In the genomic region with DNA sequence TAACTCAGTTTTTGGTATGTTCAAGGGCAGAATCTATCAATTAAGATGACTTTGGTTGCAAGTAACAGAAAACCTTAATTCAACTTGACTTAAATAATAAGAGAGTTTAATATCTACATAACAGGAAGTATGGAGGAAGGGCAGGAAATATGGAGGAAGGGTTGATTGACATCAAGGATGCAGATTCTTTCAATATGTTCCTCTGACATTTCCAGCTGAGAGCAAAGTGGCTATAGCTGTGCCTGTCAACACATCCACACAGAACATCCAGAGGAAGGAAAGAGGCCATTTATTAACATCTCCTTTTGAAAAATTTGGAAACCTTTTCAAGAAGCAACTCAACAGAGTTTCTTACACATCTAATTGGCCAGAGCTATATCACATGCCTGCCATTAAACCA, we compare ENCODE assay signal across 19 cellular contexts. TPM values are rescaled to one million over a fixed set of nuclear protein-coding genes. Genes with fewer than 3 reads are reported as not detected.
DNase-seq lines count a peak whose midpoint lies in the region; ATAC-seq and TF ChIP-seq lines count a peak whose summit lies in the region.
"Had no signal": no experiment of that assay in that cellular context is flagged by ENCODE, and none has a peak within 500 bp of the region (broad histone marks: within the 10 kb centered on the region; RNA-seq: fewer than 3 reads in every experiment).

No MANE protein-coding gene starts in this region.

- no peak for TF ChIP-seq POLR2A in IMR-90 (IDR thresholded peaks at IDR 0.05; ENCODE audit: low read depth, low read length)

- H4K8ac ChIP-seq in IMR-90 (ENCODE audit: low read depth in 2 of 2, low read length in 2 of 2): no peak overlapping the region; a peak in 1 of 4 replicates

- H2BK5ac ChIP-seq in IMR-90 (ENCODE audit: low read depth, low read length, poor library complexity, severe bottlenecking): no peak overlapping the region

- intact Hi-C loops in IMR-90 (cut with micrococcal nuclease): no loop called here

- DNase-seq in IMR-90 (no peak), epithelial cell of prostate (ENCODE audit: low read depth, low spot score) (no peak), pulmonary artery endothelial cell (ENCODE audit: low read depth, low spot score) (peak; percentile 57), AG08395 (ENCODE audit: low spot score) (no peak), DMS53 (lab: John Stamatoyannopoulos, UW) (no peak), 8988T (no peak)
- DNase-seq: CD4-positive, alpha-beta T cell; COR-L47; GOT3; Kasumi-1; NCI-H1417; NCI-H1694 treated with DMSO at 0.1 percent for 48 hours; NCI-H2081 treated with DMSO at 0.1 percent for 48 hours; NCI-H446; NCI-H526; OCI-M1; SJCRH30 had no signal

- peaks cover 3% of the 10 kb centered on the region; the same call in 1 of the 2 replicates for H3K9me1 ChIP-seq in IMR-90 (ENCODE audit: insufficient read depth, low read length)

- no TSS peak for BruUV-seq in IMR-90 (replicated peaks; lab: Mats Ljungman, UMichigan)

- H3K9ac ChIP-seq in IMR-90 (ENCODE audit: low read depth, low read length): no peak overlapping the region

- no peaks in the 10 kb centered on the region for H3F3A ChIP-seq in DOHH2 (ENCODE audit: control insufficient read depth, insufficient read depth)

- peaks cover 18% of the 10 kb centered on the region for H3K4me1 ChIP-seq in DOHH2 (ENCODE audit: control insufficient read depth, low read length)
- peaks cover 6% of the 10 kb centered on the region; the same call in 1 of the 2 replicates for H3K4me1 ChIP-seq in IMR-90 (ENCODE audit: control insufficient read depth, insufficient read depth, low read length)

- no peak overlapping the region for H3K56ac ChIP-seq in IMR-90 (ENCODE audit: extremely low read depth, insufficient read depth, low read length)

- peaks cover 3% of the 10 kb centered on the region; the same call in 1 of the 2 replicates for H3K9me3 ChIP-seq in DOHH2 (ENCODE audit: control insufficient read depth, insufficient read depth, low read length)
- no peaks in the 10 kb centered on the region for H3K9me3 ChIP-seq in IMR-90 (ENCODE audit: control insufficient read depth, insufficient read depth, low read length)
- H3K9me3 ChIP-seq: SJCRH30 had no signal

- no peak overlapping the region for H3K23ac ChIP-seq in IMR-90 (ENCODE audit: low read depth, low read length)

- in situ Hi-C loops in IMR-90 (cut with MboI; ENCODE audit: low sequenced_read_pairs): no loop called here

- no peaks in the 10 kb centered on the region for H3K27me3 ChIP-seq in DOHH2 (ENCODE audit: control insufficient read depth, low read length)
- H3K27me3 ChIP-seq in IMR-90 (ENCODE audit: control insufficient read depth, insufficient read depth, low read length): no peaks in the 10 kb centered on the region
- H3K27me3 ChIP-seq: SJCRH30 had no signal

- H3K36me3 ChIP-seq in DOHH2 (ENCODE audit: control insufficient read depth, low read length) (no peaks in the 10 kb centered on the region), IMR-90 (ENCODE audit: control insufficient read depth, insufficient read depth, low read length) (no peaks in the 10 kb centered on the region)
- H3K36me3 ChIP-seq: SJCRH30 had no signal

- no peaks in the 10 kb centered on the region for H3K79me1 ChIP-seq in IMR-90 (ENCODE audit: low read depth in 1 of 2, low read length in 2 of 2)

- POLR2A ChIA-PET in IMR-90 (lab: Charles Lee; ENCODE audit: unreplicated experiment): no interaction called here

- H2BK120ac ChIP-seq in IMR-90 (ENCODE audit: low read depth, low read length): no peak overlapping the region; the same call in 1 of the 2 replicates

- H3K18ac ChIP-seq in IMR-90 (ENCODE audit: low read depth, low read length): peak overlapping the region; percentile 58; the same call in 1 of the 2 replicates

- CTCF ChIA-PET in IMR-90 (lab: Yijun Ruan, JAX): no interaction called here

- no peak overlapping the region for H2BK15ac ChIP-seq in IMR-90 (ENCODE audit: low read depth, low read length)

- no peak overlapping the region for H4K91ac ChIP-seq in IMR-90 (ENCODE audit: insufficient read depth, low read depth, low read length)

- H3K27ac ChIP-seq in DOHH2 (ENCODE audit: low read depth, low read length) (no peak overlapping the region), IMR-90 (ENCODE audit: insufficient read depth, low read length) (no peak overlapping the region), epithelial cell of prostate (peak overlapping the region; percentile 96)
- H3K27ac ChIP-seq: SJCRH30 had no signal

- no peak for TF ChIP-seq RAD21 in IMR-90 (IDR thresholded peaks at IDR 0.05; ENCODE audit: low read length)

- H4K20me1 ChIP-seq in DOHH2 (ENCODE audit: control insufficient read depth, insufficient read depth, low read depth, low read length) (no peaks in the 10 kb centered on the region), IMR-90 (ENCODE audit: insufficient read depth, low read length) (no peaks in the 10 kb centered on the region)

- no peak overlapping the region for H3K14ac ChIP-seq in IMR-90 (replicated peaks; ENCODE audit: low read depth, low read length)

- H2AK5ac ChIP-seq in IMR-90 (ENCODE audit: low read depth, low read length): peak overlapping the region; percentile 13; the same call in 1 of the 2 replicates

- H2AFZ ChIP-seq in IMR-90 (replicated peaks; ENCODE audit: low read length, poor library complexity): no peak overlapping the region

- no peak for ATAC-seq in IMR-90 (ENCODE audit: low read depth)
- ATAC-seq: HCT116 had no signal

- H2AK9ac ChIP-seq in IMR-90 (replicated peaks; ENCODE audit: low read depth, low read length, poor library complexity): no peak overlapping the region

- dilution Hi-C loops in IMR-90 (cut with HindIII; ENCODE audit: low sequenced_read_pairs, unreplicated experiment): no loop called here

- H3K4me3 ChIP-seq in DOHH2 (ENCODE audit: low read length): peak overlapping the region; percentile 8; the same call in 1 of the 2 replicates
- no peak overlapping the region for H3K4me3 ChIP-seq in IMR-90 (ENCODE audit: insufficient read depth, low read depth, low read length)
- H3K4me3 ChIP-seq: SJCRH30 had no signal

- no peak overlapping the region for H4K5ac ChIP-seq in IMR-90 (ENCODE audit: low read depth, low read length)

- H2BK20ac ChIP-seq in IMR-90 (ENCODE audit: low read depth, low read length): peak overlapping the region; percentile 10; the same call in 1 of the 2 replicates

- TF ChIP-seq CTCF in DOHH2 (IDR thresholded peaks at IDR 0.05; ENCODE audit: low read depth, low read length, poor library complexity, severe bottlenecking) (no peak), IMR-90 (conservative IDR thresholded peaks at IDR 0.05; ENCODE audit: low read depth, low read length) (no peak)

- no peaks in the 10 kb centered on the region for H3K9me2 ChIP-seq in DOHH2 (replicated peaks; ENCODE audit: control insufficient read depth, low read length)

- H3K4me2 ChIP-seq in DOHH2 (ENCODE audit: low read length) (peak overlapping the region; percentile 14), IMR-90 (ENCODE audit: low read depth, low read length) (no peak overlapping the region)

- H3K79me2 ChIP-seq in DOHH2 (ENCODE audit: control insufficient read depth, low read length): no peaks in the 10 kb centered on the region

- no peak overlapping the region for H3K4ac ChIP-seq in IMR-90 (ENCODE audit: low read depth, low read length)

TF ChIP-seq in IMR-90, 13 proteins besides CTCF, POLR2A, EP300 and RAD21:
- TF ChIP-seq MAZ (IDR thresholded peaks at IDR 0.05; ENCODE audit: borderline replicate concordance, low read depth, low read length) (no peak), CEBPB (IDR thresholded peaks at IDR 0.05; ENCODE audit: low read depth, low read length) (no peak), CHD1 (IDR thresholded peaks at IDR 0.05; ENCODE audit: low read depth, low read length) (no peak), FOS (IDR thresholded peaks at IDR 0.05; ENCODE audit: low read depth, low read length) (no peak), RFX5 (IDR thresholded peaks at IDR 0.05; ENCODE audit: low read depth, low read length) (no peak), SMC3 (IDR thresholded peaks at IDR 0.05; ENCODE audit: low read depth, low read length) (no peak), NFE2L2 (IDR thresholded peaks at IDR 0.05; ENCODE audit: low read depth, low read length) (no peak), MXI1 (IDR thresholded peaks at IDR 0.05; ENCODE audit: borderline replicate concordance, low read depth, low read length) (no peak), MAFK (IDR thresholded peaks at IDR 0.05; ENCODE audit: low read depth, low read length) (no peak), RCOR1 (IDR thresholded peaks at IDR 0.05; ENCODE audit: insufficient replicate concordance, low read length) (no peak), BHLHE40 (IDR thresholded peaks at IDR 0.05; ENCODE audit: low read depth, low read length) (no peak)
- TF ChIP-seq, protein P1, sequence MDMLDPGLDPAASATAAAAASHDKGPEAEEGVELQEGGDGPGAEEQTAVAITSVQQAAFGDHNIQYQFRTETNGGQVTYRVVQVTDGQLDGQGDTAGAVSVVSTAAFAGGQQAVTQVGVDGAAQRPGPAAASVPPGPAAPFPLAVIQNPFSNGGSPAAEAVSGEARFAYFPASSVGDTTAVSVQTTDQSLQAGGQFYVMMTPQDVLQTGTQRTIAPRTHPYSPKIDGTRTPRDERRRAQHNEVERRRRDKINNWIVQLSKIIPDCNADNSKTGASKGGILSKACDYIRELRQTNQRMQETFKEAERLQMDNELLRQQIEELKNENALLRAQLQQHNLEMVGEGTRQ (IDR thresholded peaks at IDR 0.05; ENCODE audit: low read depth, low read length): no peak
- TF ChIP-seq, protein P2, sequence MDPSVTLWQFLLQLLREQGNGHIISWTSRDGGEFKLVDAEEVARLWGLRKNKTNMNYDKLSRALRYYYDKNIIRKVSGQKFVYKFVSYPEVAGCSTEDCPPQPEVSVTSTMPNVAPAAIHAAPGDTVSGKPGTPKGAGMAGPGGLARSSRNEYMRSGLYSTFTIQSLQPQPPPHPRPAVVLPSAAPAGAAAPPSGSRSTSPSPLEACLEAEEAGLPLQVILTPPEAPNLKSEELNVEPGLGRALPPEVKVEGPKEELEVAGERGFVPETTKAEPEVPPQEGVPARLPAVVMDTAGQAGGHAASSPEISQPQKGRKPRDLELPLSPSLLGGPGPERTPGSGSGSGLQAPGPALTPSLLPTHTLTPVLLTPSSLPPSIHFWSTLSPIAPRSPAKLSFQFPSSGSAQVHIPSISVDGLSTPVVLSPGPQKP (IDR thresholded peaks at IDR 0.05; ENCODE audit: borderline replicate concordance, low read depth, low read length): no peak

RNA-seq across cellular contexts. Expression of a gene that starts 19.4 kb away (rescaled TPM):
- total RNA-seq in IMR-90 (2012; rRNA removed) (7.7 and 15.8 TPM in 2 replicates), pulmonary artery endothelial cell (122 and 179 TPM in 2 replicates)
- polyA plus RNA-seq in IMR-90 (2012; rRNA removed): 20.5 and 21.1 TPM in 2 replicates
- 4.4 and 6.5 TPM in 2 replicates for polyA plus RNA-seq in IMR-90 (2012; cell fraction: cytosol; rRNA removed)
- polyA plus RNA-seq in IMR-90 (2012; cell fraction: nucleus; rRNA removed; ENCODE audit: low replicate concordance): 3.3 and 9.8 TPM in 2 replicates

RNA-seq across cellular contexts. Expression of a gene that starts 37.7 kb away (rescaled TPM):
- total RNA-seq in IMR-90 (2012; rRNA removed) (36.7 and 37.8 TPM in 2 replicates), pulmonary artery endothelial cell (25.6 and 28.4 TPM in 2 replicates)
- polyA plus RNA-seq in IMR-90 (2012; rRNA removed): 23.9 and 28.6 TPM in 2 replicates
- polyA plus RNA-seq in IMR-90 (2012; cell fraction: cytosol; rRNA removed): 4.0 and 8.9 TPM in 2 replicates
- 2.0 and 15.9 TPM in 2 replicates for polyA plus RNA-seq in IMR-90 (2012; cell fraction: nucleus; rRNA removed; ENCODE audit: low replicate concordance)
